ENCODE assay signal across 2 cellular contexts in genomic region chr19:5492281-5492812, GRCh38.
TF ChIP-seq lines count a peak whose summit lies in the region.

No MANE protein-coding gene starts in this region.

TF ChIP-seq in H1, 55 proteins besides CTCF, POLR2A, EP300 and RAD21:
- TF ChIP-seq SP2 (IDR thresholded peaks at IDR 0.05; ENCODE audit: low read length), result no peak
- TF ChIP-seq EGR1 (IDR thresholded peaks at IDR 0.05; ENCODE audit: borderline replicate concordance, low read depth, low read length), result no peak
TF ChIP-seq in H1: peak in this region for 0.

TF ChIP-seq in neural cell, 6 proteins besides CTCF, POLR2A, EP300 and RAD21:
- TF ChIP-seq EZH2 (IDR thresholded peaks at IDR 0.05; ENCODE audit: borderline replicate concordance, insufficient read depth, low read length, poor library complexity, severe bottlenecking) (no peak), MXI1 (conservative IDR thresholded peaks at IDR 0.05; ENCODE audit: poor library complexity, severe bottlenecking) (no peak), POLR2AphosphoS5 (IDR thresholded peaks at IDR 0.05) (no peak), REST (IDR thresholded peaks at IDR 0.05; ENCODE audit: borderline replicate concordance) (no peak), TAF1 (IDR thresholded peaks at IDR 0.05; ENCODE audit: low read depth) (no peak), SMC3 (conservative IDR thresholded peaks at IDR 0.05; ENCODE audit: poor library complexity) (no peak)
